2 cellular contexts compared by ENCODE assay signal in the genomic region with DNA sequence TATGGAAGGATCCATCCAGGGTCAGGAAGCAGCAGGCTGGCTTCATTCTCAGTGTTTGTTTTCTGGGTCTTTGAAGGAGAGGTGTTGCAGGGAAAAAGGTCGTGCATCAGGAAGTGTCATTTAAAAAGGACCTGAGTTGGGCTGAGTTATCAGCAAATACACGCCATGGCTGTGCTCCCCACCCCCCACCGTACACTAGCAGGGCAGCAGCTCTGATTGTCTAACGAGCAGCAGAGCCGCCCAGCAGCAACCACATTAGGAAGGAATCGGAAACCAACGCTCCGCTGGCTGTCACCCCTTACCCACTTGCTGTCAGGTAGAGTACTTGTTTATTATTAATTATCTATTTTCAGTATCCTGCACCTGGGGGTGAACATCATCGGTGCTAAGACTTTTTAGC.
TF ChIP-seq lines count a peak whose summit lies in the region.

No MANE protein-coding gene starts in this region.

TF ChIP-seq in IMR-90, 13 proteins besides CTCF, POLR2A, EP300 and RAD21:
- TF ChIP-seq NFE2L2 (IDR thresholded peaks at IDR 0.05; ENCODE audit: low read depth, low read length) (no peak), CHD1 (IDR thresholded peaks at IDR 0.05; ENCODE audit: low read depth, low read length) (no peak), BHLHE40 (IDR thresholded peaks at IDR 0.05; ENCODE audit: low read depth, low read length) (no peak), MXI1 (IDR thresholded peaks at IDR 0.05; ENCODE audit: borderline replicate concordance, low read depth, low read length) (no peak), CEBPB (IDR thresholded peaks at IDR 0.05; ENCODE audit: low read depth, low read length) (no peak), MAFK (IDR thresholded peaks at IDR 0.05; ENCODE audit: low read depth, low read length) (no peak), RFX5 (IDR thresholded peaks at IDR 0.05; ENCODE audit: low read depth, low read length) (no peak), FOS (IDR thresholded peaks at IDR 0.05; ENCODE audit: low read depth, low read length) (no peak), MAZ (IDR thresholded peaks at IDR 0.05; ENCODE audit: borderline replicate concordance, low read depth, low read length) (no peak), RCOR1 (IDR thresholded peaks at IDR 0.05; ENCODE audit: insufficient replicate concordance, low read length) (no peak), SMC3 (IDR thresholded peaks at IDR 0.05; ENCODE audit: low read depth, low read length) (no peak)
- TF ChIP-seq, protein P1, sequence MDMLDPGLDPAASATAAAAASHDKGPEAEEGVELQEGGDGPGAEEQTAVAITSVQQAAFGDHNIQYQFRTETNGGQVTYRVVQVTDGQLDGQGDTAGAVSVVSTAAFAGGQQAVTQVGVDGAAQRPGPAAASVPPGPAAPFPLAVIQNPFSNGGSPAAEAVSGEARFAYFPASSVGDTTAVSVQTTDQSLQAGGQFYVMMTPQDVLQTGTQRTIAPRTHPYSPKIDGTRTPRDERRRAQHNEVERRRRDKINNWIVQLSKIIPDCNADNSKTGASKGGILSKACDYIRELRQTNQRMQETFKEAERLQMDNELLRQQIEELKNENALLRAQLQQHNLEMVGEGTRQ (IDR thresholded peaks at IDR 0.05; ENCODE audit: low read depth, low read length), result no peak
- TF ChIP-seq, protein P2, sequence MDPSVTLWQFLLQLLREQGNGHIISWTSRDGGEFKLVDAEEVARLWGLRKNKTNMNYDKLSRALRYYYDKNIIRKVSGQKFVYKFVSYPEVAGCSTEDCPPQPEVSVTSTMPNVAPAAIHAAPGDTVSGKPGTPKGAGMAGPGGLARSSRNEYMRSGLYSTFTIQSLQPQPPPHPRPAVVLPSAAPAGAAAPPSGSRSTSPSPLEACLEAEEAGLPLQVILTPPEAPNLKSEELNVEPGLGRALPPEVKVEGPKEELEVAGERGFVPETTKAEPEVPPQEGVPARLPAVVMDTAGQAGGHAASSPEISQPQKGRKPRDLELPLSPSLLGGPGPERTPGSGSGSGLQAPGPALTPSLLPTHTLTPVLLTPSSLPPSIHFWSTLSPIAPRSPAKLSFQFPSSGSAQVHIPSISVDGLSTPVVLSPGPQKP (IDR thresholded peaks at IDR 0.05; ENCODE audit: borderline replicate concordance, low read depth, low read length), result no peak

TF ChIP-seq in GM12878, 131 proteins besides CTCF, POLR2A, EP300 and RAD21:
- TF ChIP-seq, protein P1 (IDR thresholded peaks at IDR 0.05; ENCODE audit: borderline replicate concordance, low read depth, low read length), result no peak
- TF ChIP-seq DPF2 (IDR thresholded peaks at IDR 0.05) (no peak), ZSCAN29 (IDR thresholded peaks at IDR 0.05) (no peak), ATF7 (IDR thresholded peaks at IDR 0.05; ENCODE audit: low read depth) (no peak), TCF12 (IDR thresholded peaks at IDR 0.05; ENCODE audit: low read depth, low read length) (0 out of 2 replicates have a peak, but pooled peaks have one; percentile 14), RUNX3 (IDR thresholded peaks at IDR 0.05; ENCODE audit: low read length) (0 out of 2 replicates have a peak, but pooled peaks have one; percentile 25), YY1 (IDR thresholded peaks at IDR 0.05; ENCODE audit: low read depth, low read length) (0 out of 2 replicates have a peak, but pooled peaks have one; percentile 8), SMARCA5 (IDR thresholded peaks at IDR 0.05) (no peak)
TF ChIP-seq in GM12878: peak in this region for 3.
